ENCODE assay signal across 8 cellular contexts in the genomic region with DNA sequence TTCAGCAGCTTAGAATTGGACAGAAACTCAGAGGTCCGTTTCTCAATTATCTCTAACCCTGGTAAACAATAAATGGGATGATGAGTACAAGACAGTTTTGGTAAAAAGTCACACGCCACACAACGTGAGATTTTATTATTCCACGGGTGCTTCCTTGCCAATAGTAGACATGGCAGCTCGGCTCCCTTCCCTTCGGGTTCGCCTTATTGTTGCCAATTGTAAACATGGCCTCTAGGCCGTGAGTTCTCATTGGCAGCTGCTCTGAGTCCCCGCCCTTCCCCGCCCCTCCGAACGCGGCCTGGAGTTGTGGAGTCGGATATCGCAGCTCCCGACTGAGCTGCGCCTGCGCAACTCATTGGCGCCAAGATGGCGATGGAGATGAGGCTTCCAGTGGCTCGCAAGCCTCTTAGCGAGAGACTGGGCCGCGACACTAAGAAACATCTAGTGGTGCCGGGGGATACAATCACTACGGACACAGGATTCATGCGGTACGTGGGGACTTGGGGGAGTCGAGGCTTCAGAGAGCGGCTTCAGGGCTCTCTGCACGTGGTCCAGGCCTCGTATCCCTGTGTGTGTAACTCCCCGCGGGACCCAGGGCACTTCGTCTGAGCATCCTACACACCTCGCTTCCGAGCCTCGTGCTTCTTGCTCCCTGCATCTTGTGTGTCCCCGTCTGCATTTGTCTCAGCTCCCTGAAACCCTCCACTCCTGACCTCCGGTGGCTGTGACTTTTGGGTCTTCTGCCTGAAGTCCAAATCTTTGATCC. TPM values are rescaled to one million over a fixed set of nuclear protein-coding genes. Genes with fewer than 3 reads are reported as not detected.
DNase-seq lines count a peak whose midpoint lies in the region; ATAC-seq, FAIRE-seq and TF ChIP-seq lines count a peak whose summit lies in the region.

A gene with protein sequence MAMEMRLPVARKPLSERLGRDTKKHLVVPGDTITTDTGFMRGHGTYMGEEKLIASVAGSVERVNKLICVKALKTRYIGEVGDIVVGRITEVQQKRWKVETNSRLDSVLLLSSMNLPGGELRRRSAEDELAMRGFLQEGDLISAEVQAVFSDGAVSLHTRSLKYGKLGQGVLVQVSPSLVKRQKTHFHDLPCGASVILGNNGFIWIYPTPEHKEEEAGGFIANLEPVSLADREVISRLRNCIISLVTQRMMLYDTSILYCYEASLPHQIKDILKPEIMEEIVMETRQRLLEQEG (plus strand): TSS at position 355 of the 766 bp plus-strand sequence. CDS start 12 bp downstream, at position 367.

- H2AFZ ChIP-seq in H1 (ENCODE audit: low read length): peak within 1 kb of the TSS; percentile 95

- H3K9ac ChIP-seq in HUES48 (ENCODE audit: low read depth, low read length) (peak within 1 kb of the TSS; percentile 94), NT2/D1 (ENCODE audit: insufficient read length, low read depth) (peak within 1 kb of the TSS; percentile 98), H1 (replicated peaks in 1 of 4; ENCODE audit: extremely low read depth in 1 of 4, low read depth in 3 of 4, low read length in 3 of 4) (peak within 1 kb of the TSS; percentile 93 to 99 (median 98)), mesendoderm (ENCODE audit: low read length) (peak within 1 kb of the TSS; percentile 74)

- H4K91ac ChIP-seq in H1 (replicated peaks; ENCODE audit: insufficient read length, low read length): peak within 1 kb of the TSS; percentile 98

- peak within 1 kb of the TSS; percentile 99 for H3K4ac ChIP-seq in H1 (replicated peaks; ENCODE audit: insufficient read length, low read depth, low read length)
- H3K4ac ChIP-seq in mesendoderm (ENCODE audit: low read depth, low read length): peak within 1 kb of the TSS; percentile 76

- H3K79me2 ChIP-seq in H1 (ENCODE audit: control insufficient read depth in 1 of 2, insufficient read depth in 2 of 2, low read length in 2 of 2): peaks cover 16 to 42% of the 10 kb centered on the region in 2 experiments
- peaks cover 31% of the 10 kb centered on the region for H3K79me2 ChIP-seq in mesendoderm (ENCODE audit: control insufficient read depth, insufficient read depth, low read length)

- peak; percentile 88 for ATAC-seq in GM21390 (IDR thresholded peaks at IDR 0.05; ENCODE audit: unreplicated experiment)
- ATAC-seq in activated CD8-positive, alpha-beta memory T cell treated with anti-CD3 and anti-CD28 coated beads, Interleukin-2, amount 10 ng/mL, durations not matched to agents 7 days and 5 days: peak; percentile 99

- no peaks in the 10 kb centered on the region for H3K27me3 Mint-ChIP-seq in activated CD8-positive, alpha-beta memory T cell treated with anti-CD3 and anti-CD28 coated beads, Interleukin-2, amount 10 ng/mL, durations not matched to agents 7 days and 5 days

- H3K23me2 ChIP-seq in H1 (ENCODE audit: low read depth, low read length): peaks cover 10% of the 10 kb centered on the region

- peaks cover 17% of the 10 kb centered on the region for H3K4me1 ChIP-seq in HUES48 (ENCODE audit: control insufficient read depth, insufficient read depth, low read length)
- H3K4me1 ChIP-seq in NT2/D1 (ENCODE audit: insufficient read depth, insufficient read length): peaks cover 11% of the 10 kb centered on the region
- peaks cover 4 to 9% (median 6%) of the 10 kb centered on the region in 4 experiments; a peak in 6 of 7 replicates for H3K4me1 ChIP-seq in H1 (replicated peaks in 1 of 4; ENCODE audit: control insufficient read depth in 3 of 4, insufficient read depth in 4 of 4, low read length in 3 of 4)
- H3K4me1 ChIP-seq in mesendoderm (ENCODE audit: control insufficient read depth, low read depth, low read length): peaks cover 6% of the 10 kb centered on the region

- H3K4me3 Mint-ChIP-seq in activated CD8-positive, alpha-beta memory T cell treated with anti-CD3 and anti-CD28 coated beads, Interleukin-2, amount 10 ng/mL, durations not matched to agents 7 days and 5 days: peak within 1 kb of the TSS; percentile 96

- H4K20me1 ChIP-seq in H1 (replicated peaks in 1 of 2; ENCODE audit: control insufficient read depth in 1 of 2, insufficient read depth in 2 of 2, low read length in 2 of 2): peaks cover 12 to 23% of the 10 kb centered on the region in 2 experiments

- no peak for TF ChIP-seq CTCF in H1 (IDR thresholded peaks at IDR 0.05; ENCODE audit: control extremely low read depth in 1 of 3, insufficient read depth in 1 of 3, low read depth in 1 of 3, low read length in 3 of 3)

- DNase-seq in Caki2 (ENCODE audit: low read depth) (peak; percentile 90), NT2/D1 (ENCODE audit: low read depth, low spot score) (peak; percentile 98), H1 (ENCODE audit: low read depth in 1 of 2, low spot score in 2 of 2) (peak; percentile 86 to 90), mesendoderm (peak; percentile 99)
- peak; percentile 99 for DNase-seq in activated CD8-positive, alpha-beta memory T cell treated with anti-CD3 and anti-CD28 coated beads, Interleukin-2, amount 10 ng/mL, durations not matched to agents 7 days and 5 days
- DNase-seq in stimulated activated CD8-positive, alpha-beta memory T cell treated with anti-CD3 and anti-CD28 coated beads, Interleukin-12 subunit alpha, Interleukin-12 subunit beta, amount 100 ng/mL, for 4 hours (ENCODE audit: low read depth): peak; percentile 95

- no peak within 1 kb of the TSS for H2BK20ac ChIP-seq in H1 (ENCODE audit: low read length)

- no peak for FAIRE-seq in H1 (lab: Jason Lieb, UNC)

- H3K14ac ChIP-seq in H1 (ENCODE audit: insufficient read length): peak within 1 kb of the TSS; percentile 35

- peak; percentile 90 to 92 for TF ChIP-seq POLR2A in H1 (IDR thresholded peaks at IDR 0.05; ENCODE audit: control extremely low read depth in 1 of 2, low read depth in 2 of 2, low read length in 2 of 2)

- H3K4me2 ChIP-seq in H1 (ENCODE audit: insufficient read depth in 1 of 2, low read depth in 2 of 2, low read length in 2 of 2) (peak within 1 kb of the TSS; percentile 78 to 95), mesendoderm (ENCODE audit: low read length) (peak within 1 kb of the TSS; percentile 83)

- peak within 1 kb of the TSS; percentile 92 for H3K27ac Mint-ChIP-seq in activated CD8-positive, alpha-beta memory T cell treated with anti-CD3 and anti-CD28 coated beads, Interleukin-2, amount 10 ng/mL, durations not matched to agents 7 days and 5 days

- POLR2A ChIA-PET in H1 (lab: Charles Lee; ENCODE audit: partially characterized antibody): interaction anchor here (0.8 to 3.3 kb wide), 18 partner anchors 8 to 403 kb away, joined by 3 to 11 read pairs (median 3); a partner anchor contains a TSS

- peaks cover 16% of the 10 kb centered on the region for H3K79me1 ChIP-seq in H1 (ENCODE audit: low read depth, low read length)
- peaks cover 13% of the 10 kb centered on the region for H3K79me1 ChIP-seq in mesendoderm (ENCODE audit: low read length)

- H2BK5ac ChIP-seq in H1 (ENCODE audit: low read depth, low read length) (peak within 1 kb of the TSS; percentile 94), mesendoderm (ENCODE audit: low read length) (peak within 1 kb of the TSS; percentile 32)

- peaks cover 36% of the 10 kb centered on the region for H3K36me3 ChIP-seq in HUES48 (ENCODE audit: control insufficient read depth, insufficient read depth, low read length)
- peaks cover 37% of the 10 kb centered on the region for H3K36me3 ChIP-seq in NT2/D1 (ENCODE audit: insufficient read depth, insufficient read length, low read length)
- H3K36me3 ChIP-seq in H1 (ENCODE audit: control insufficient read depth in 2 of 4, insufficient read depth in 4 of 4, low read length in 3 of 4): peaks cover 18 to 37% (median 31%) of the 10 kb centered on the region in 4 experiments
- H3K36me3 ChIP-seq in mesendoderm (ENCODE audit: control insufficient read depth, insufficient read depth, low read length): peaks cover 4% of the 10 kb centered on the region

- WGBS in H1 (ENCODE audit: extremely low coverage in 1 of 2, insufficient coverage in 1 of 2, insufficient read length in 1 of 2, insufficient replicate concordance in 2 of 2, low coverage in 1 of 2, low lambda C conversion rate in 2 of 2, missing lambda C conversion rate in 1 of 2), 2 experiments: 0% methylated on average over 40 of the region's 40 CpGs; no CpG with 5 or more reads in 1 of the 2 experiments
- no CpG with 5 or more reads among the region's 40 CpGs for WGBS in mesendoderm (ENCODE audit: extremely low coverage, insufficient coverage, low lambda C conversion rate)

- H3K56ac ChIP-seq in H1 (replicated peaks; ENCODE audit: insufficient read length, low read depth, low read length): peak within 1 kb of the TSS; percentile 87
- peak within 1 kb of the TSS; percentile 86 for H3K56ac ChIP-seq in mesendoderm (ENCODE audit: low read length)

- H2AK5ac ChIP-seq in H1 (ENCODE audit: low read depth, low read length) (peak within 1 kb of the TSS; percentile 44; the same call in 1 of the 2 replicates), mesendoderm (ENCODE audit: low read length) (peak within 1 kb of the TSS; percentile 73)

- H3K4me1 Mint-ChIP-seq in activated CD8-positive, alpha-beta memory T cell treated with anti-CD3 and anti-CD28 coated beads, Interleukin-2, amount 10 ng/mL, durations not matched to agents 7 days and 5 days: peaks cover 56% of the 10 kb centered on the region

- H4K5ac ChIP-seq in H1 (ENCODE audit: insufficient read length, low read depth, low read length) (peak within 1 kb of the TSS; percentile 91), mesendoderm (ENCODE audit: low read length) (no peak within 1 kb of the TSS)

- H3K4me3 ChIP-seq in HUES48 (ENCODE audit: low read depth, low read length): peak within 1 kb of the TSS; percentile 98
- H3K4me3 ChIP-seq in NT2/D1 (ENCODE audit: insufficient read length, low read depth): peak within 1 kb of the TSS; percentile 92
- H3K4me3 ChIP-seq in H1 (ENCODE audit: extremely low read depth in 1 of 4, insufficient read depth in 2 of 4, low read depth in 3 of 4, low read length in 4 of 4): peak within 1 kb of the TSS; percentile 94 to 100 (median 98)
- H3K4me3 ChIP-seq in mesendoderm (ENCODE audit: low read length): peak within 1 kb of the TSS; percentile 43

- peaks cover 31% of the 10 kb centered on the region for H3K36me3 Mint-ChIP-seq in activated CD8-positive, alpha-beta memory T cell treated with anti-CD3 and anti-CD28 coated beads, Interleukin-2, amount 10 ng/mL, durations not matched to agents 7 days and 5 days

- H3K23ac ChIP-seq in H1 (ENCODE audit: insufficient read length) (peak within 1 kb of the TSS; percentile 42), mesendoderm (ENCODE audit: low read length) (no peak within 1 kb of the TSS)

- peak within 1 kb of the TSS; percentile 93 for H3K18ac ChIP-seq in H1 (ENCODE audit: extremely low read depth, low read length)
- peak within 1 kb of the TSS; percentile 54 for H3K18ac ChIP-seq in mesendoderm (ENCODE audit: low read length)

- H4K8ac ChIP-seq in H1 (ENCODE audit: extremely low read depth, insufficient read depth, low read length): peak within 1 kb of the TSS; percentile 98
- peak within 1 kb of the TSS; percentile 78 for H4K8ac ChIP-seq in mesendoderm (ENCODE audit: low read depth, low read length)

- H3K27me3 ChIP-seq in HUES48 (ENCODE audit: control insufficient read depth, insufficient read depth, low read length) (no peaks in the 10 kb centered on the region), NT2/D1 (ENCODE audit: insufficient read depth, insufficient read length) (peaks cover 6% of the 10 kb centered on the region), H1 (replicated peaks in 1 of 4; ENCODE audit: control insufficient read depth in 3 of 4, extremely low read depth in 1 of 4, insufficient read depth in 3 of 4, low read length in 3 of 4) (no peaks in the 10 kb centered on the region), mesendoderm (ENCODE audit: insufficient read depth, low read length, poor library complexity) (no peaks in the 10 kb centered on the region)

- H3K27ac ChIP-seq in HUES48 (ENCODE audit: low read depth, low read length) (peak within 1 kb of the TSS; percentile 84), H1 (ENCODE audit: low read depth, low read length) (peak within 1 kb of the TSS; percentile 89), mesendoderm (ENCODE audit: low read depth, low read length) (no peak within 1 kb of the TSS)

- H2BK120ac ChIP-seq in H1 (replicated peaks; ENCODE audit: low read depth, low read length) (peak within 1 kb of the TSS; percentile 15), mesendoderm (ENCODE audit: low read depth, low read length) (no peak within 1 kb of the TSS)

- TF ChIP-seq EP300 in H1 (IDR thresholded peaks at IDR 0.05; ENCODE audit: borderline replicate concordance in 1 of 2, low read depth in 2 of 2, low read length in 2 of 2): no peak

- H2BK12ac ChIP-seq in H1 (ENCODE audit: low read depth, low read length): peak within 1 kb of the TSS; percentile 32; the same call in 1 of the 2 replicates

- H2BK15ac ChIP-seq in H1 (ENCODE audit: low read length) (no peak within 1 kb of the TSS), mesendoderm (replicated peaks; ENCODE audit: low read depth) (no peak within 1 kb of the TSS)

- in situ Hi-C loops in Caki2 (cut with HindIII; ENCODE audit: low pct_unique_long_range_greater_than_20kb, low sequenced_read_pairs): no loop called here

- H3K9me3 Mint-ChIP-seq in activated CD8-positive, alpha-beta memory T cell treated with anti-CD3 and anti-CD28 coated beads, Interleukin-2, amount 10 ng/mL, durations not matched to agents 7 days and 5 days (ENCODE audit: low read depth): no peaks in the 10 kb centered on the region

- H3K9me3 ChIP-seq in HUES48 (ENCODE audit: control insufficient read depth, insufficient read depth, low read length): no peaks in the 10 kb centered on the region
- no peaks in the 10 kb centered on the region for H3K9me3 ChIP-seq in NT2/D1 (ENCODE audit: insufficient read depth, low read length)
- H3K9me3 ChIP-seq in H1 (ENCODE audit: insufficient read depth in 2 of 2, low read depth in 1 of 2, low read length in 1 of 2): no peaks in the 10 kb centered on the region

- TF ChIP-seq RAD21 in H1 (IDR thresholded peaks at IDR 0.05 in 1 of 2, conservative IDR thresholded peaks at IDR 0.05 in 1 of 2; ENCODE audit: low read depth in 2 of 2, low read length in 2 of 2): no peak

- CTCF ChIA-PET in activated CD8-positive, alpha-beta memory T cell treated with anti-CD3 and anti-CD28 coated beads, Interleukin-2, amount 10 ng/mL, durations not matched to agents 7 days and 5 days (lab: Charles Lee): interaction anchor here (1.3 to 3.6 kb wide), 8 partner anchors 8 to 233 kb away, joined by 4 to 30 read pairs (median 8); no protein-coding TSS in a partner anchor
- CTCF ChIA-PET in H1 (lab: Charles Lee; ENCODE audit: partially characterized antibody): interaction anchor here (0.6 to 5.6 kb wide), 19 partner anchors 8 to 365 kb away, joined by 3 to 36 read pairs (median 5); no protein-coding TSS in a partner anchor

RNA-seq across cellular contexts. Expression of the gene that starts here (rescaled TPM):
- 22.8 and 41.5 TPM in 2 replicates for total RNA-seq in Caki2 (2014; rRNA removed; shearing (Covaris generic); ENCODE audit: low replicate concordance)
- 10 to 100 TPM; 69.9 to 81.3 TPM for total RNA-seq in activated CD8-positive, alpha-beta memory T cell treated with anti-CD3 and anti-CD28 coated beads, Interleukin-2, amount 10 ng/mL, durations not matched to agents 7 days and 5 days
- total RNA-seq in H1 (2021; fragmentation: NEBNext Ultra II Directional; extraction: Animal tissue kit (Norgen Biotek cat#: 25700)): 84.3 and 93.6 TPM in 2 replicates
- 39.3 and 47.8 TPM in 2 replicates for polyA plus RNA-seq in H1 (2011; rRNA removed)
- polyA plus RNA-seq in H1 (2011; cell fraction: cytosol; rRNA removed): 67.9 TPM
- polyA plus RNA-seq in H1 (2011; cell fraction: nucleus; rRNA removed): 45.9 TPM
- polyA plus RNA-seq in H1 (2012, experiment 1 of 2): 65.5 to 78.6 TPM (median 69.6 TPM) in 4 replicates
- 24.0 TPM for polyA plus RNA-seq in H1 (2012, experiment 2 of 2)
- 34.7 TPM for polyA plus RNA-seq in H1 (2013, experiment 1 of 2)
- 33.1 TPM for polyA plus RNA-seq in H1 (2013, experiment 2 of 2)
- polyA minus RNA-seq in H1 (2011; rRNA and poly(A)+ RNA removed): 96.3 and 109 TPM in 2 replicates
- polyA minus RNA-seq in H1 (2011; cell fraction: cytosol; rRNA and poly(A)+ RNA removed): 41.5 TPM
- polyA minus RNA-seq in H1 (2011; cell fraction: nucleus; rRNA and poly(A)+ RNA removed): 62.0 TPM
- 35.1 TPM for polyA plus RNA-seq in mesendoderm (2013, experiment 1 of 2)
- polyA plus RNA-seq in mesendoderm (2013, experiment 2 of 2): 35.8 TPM

Comparison
In these comparisons a context has a peak if more than half of its experiments do, and no peak if none do; other contexts are left out.
1. H3K4me3 ChIP-seq: peak in every context shown above with its lines; median percentile 98 in H1; 98 in HUES48; 92 in NT2/D1; 43 in mesendoderm.